8 cellular contexts compared by ENCODE assay signal in the genomic region with DNA sequence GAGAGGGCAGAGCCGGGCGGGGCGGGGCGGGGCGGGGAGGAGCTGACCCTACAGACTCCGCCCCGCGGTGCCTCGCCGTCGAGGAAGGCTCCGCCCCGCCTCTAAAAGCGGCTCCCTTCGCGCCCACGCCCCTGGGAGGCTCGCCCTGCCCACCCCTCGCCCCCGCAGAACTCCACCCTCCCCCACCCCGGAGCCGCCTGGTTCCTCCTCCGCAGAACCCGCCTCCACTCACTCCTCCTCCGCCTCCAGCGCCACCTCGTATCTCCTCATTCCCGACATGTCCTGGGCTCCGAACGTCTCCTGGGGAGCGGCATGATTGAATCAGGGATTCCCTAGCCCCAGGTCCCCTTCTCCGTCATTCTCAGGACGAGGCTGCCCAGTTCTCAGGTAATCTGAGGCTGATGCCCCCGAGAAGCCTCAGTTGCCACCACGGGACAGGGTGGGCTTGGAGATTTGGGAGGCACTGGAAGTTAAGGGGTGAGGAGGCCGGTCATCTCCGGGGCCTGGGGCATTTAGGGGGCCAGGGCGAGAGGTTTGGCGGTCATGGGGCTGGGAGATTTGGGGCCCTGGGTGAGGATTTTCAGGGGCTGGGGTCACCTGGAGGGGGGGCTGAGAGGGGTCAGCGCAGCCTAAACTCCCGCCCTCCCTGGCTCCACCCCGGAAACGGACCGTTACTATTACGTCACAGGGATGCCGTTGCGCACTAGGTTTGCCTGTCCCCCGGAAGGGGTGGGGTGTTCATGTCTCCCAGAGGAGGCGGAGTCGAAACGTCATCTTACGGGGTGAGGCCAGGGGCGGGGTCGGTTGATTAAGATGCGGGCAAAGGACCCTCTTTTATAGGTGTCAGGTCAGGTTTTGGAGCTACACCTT.
DNase-seq lines count a peak whose midpoint lies in the region; ATAC-seq, FAIRE-seq and TF ChIP-seq lines count a peak whose summit lies in the region.

No MANE protein-coding gene starts in this region.

- TF ChIP-seq CTCF in GM13976 (IDR thresholded peaks at IDR 0.05; ENCODE audit: borderline replicate concordance, control extremely low read depth, extremely low read depth, insufficient read depth, missing control alignments) (no peak), astrocyte of the cerebellum (IDR thresholded peaks at IDR 0.05; ENCODE audit: low read depth, low read length, missing control alignments) (no peak)

- FAIRE-seq in urothelium cell line (lab: Jason Lieb, UNC) = peak; percentile 98

- DNase-seq in GM13976 (ENCODE audit: low spot score) (peak; percentile 94), NCI-H1930 (lab: John Stamatoyannopoulos, UW) (peak; percentile 95 to 96), T1000 (lab: John Stamatoyannopoulos, UW) (peak; percentile 75), astrocyte of the cerebellum (ENCODE audit: low read depth) (peak; percentile 90), hepatic stellate cell (ENCODE audit: low spot score) (peak; percentile 97), putamen (ENCODE audit: low spot score) (peak; percentile 95), urothelium cell line (ENCODE audit: low spot score) (peak; percentile 98)

- peak; percentile 48 for ATAC-seq in HG02938 (IDR thresholded peaks at IDR 0.05; ENCODE audit: unreplicated experiment)

- in situ Hi-C loops in GM13976 (cut with MboI; ENCODE audit: low sequenced_read_pairs, unreplicated experiment) = no loop called here
- in situ Hi-C loops in astrocyte of the cerebellum (cut with HindIII; ENCODE audit: low sequenced_read_pairs) = no loop called here

- H3K4me3 ChIP-seq in astrocyte of the cerebellum (ENCODE audit: low read depth, low read length) = peak overlapping the region; percentile 73

Comparison
In these comparisons a context has a peak if more than half of its experiments do, and no peak if none do; other contexts are left out.
1. Peak in every context shown above with its lines: DNase-seq, ATAC-seq and H3K4me3 ChIP-seq.